15 cellular contexts compared by ENCODE assay signal in genomic region chr21:35559128-35559831, GRCh38.
A peak's percentile ranks its signal among the peaks of the same experiment; 100 is the strongest.
DNase-seq lines count a peak whose midpoint lies in the region; ATAC-seq, FAIRE-seq and TF ChIP-seq lines count a peak whose summit lies in the region.
"Had no signal": no experiment of that assay in that cellular context is flagged by ENCODE, and none has a peak within 500 bp of the region (broad histone marks: within the 10 kb centered on the region; RNA-seq: fewer than 3 reads in every experiment).

No MANE protein-coding gene starts in this region.

- H3K27me3 Mint-ChIP-seq in astrocyte (ENCODE audit: low read depth, unreplicated experiment) (no peaks in the 10 kb centered on the region), GM23338 (ENCODE audit: insufficient read depth, low read depth, poor library complexity) (no peaks in the 10 kb centered on the region)

- H3K4me1 Mint-ChIP-seq in astrocyte (ENCODE audit: low read depth, unreplicated experiment): peaks cover 37% of the 10 kb centered on the region
- peaks cover 8% of the 10 kb centered on the region for H3K4me1 Mint-ChIP-seq in GM23338

- no peaks in the 10 kb centered on the region for H4K20me1 ChIP-seq in astrocyte (ENCODE audit: insufficient read depth, low read length)
- no peaks in the 10 kb centered on the region for H4K20me1 ChIP-seq in GM23338 (replicated peaks; ENCODE audit: insufficient read depth)

- CTCF ChIA-PET in A673 (lab: Charles Lee): no interaction called here
- CTCF ChIA-PET in RWPE1 (lab: Yijun Ruan, JAX): interaction anchor here (0.6 kb wide), 1 partner anchor 18 kb away, joined by 4 read pairs; no protein-coding TSS in a partner anchor

- no peak for TF ChIP-seq CTCF in A673 (conservative IDR thresholded peaks at IDR 0.05; ENCODE audit: low read depth, low read length)
- TF ChIP-seq CTCF in HFF-Myc (IDR thresholded peaks at IDR 0.05; ENCODE audit: low read depth, low read length, missing control alignments): no peak
- no peak for TF ChIP-seq CTCF in astrocyte (IDR thresholded peaks at IDR 0.05; ENCODE audit: insufficient read depth, low read depth, low read length)
- TF ChIP-seq CTCF in GM23338 (conservative IDR thresholded peaks at IDR 0.05; ENCODE audit: low read depth in 2 of 2): no peak
- TF ChIP-seq CTCF in RWPE1 (conservative IDR thresholded peaks at IDR 0.05; ENCODE audit: low read depth): no peak

- H3K9me3 ChIP-seq in A673 (ENCODE audit: low read depth, low read length, poor library complexity, severe bottlenecking) (no peaks in the 10 kb centered on the region), astrocyte (ENCODE audit: insufficient read depth, low read depth, low read length) (no peaks in the 10 kb centered on the region)
- H3K9me3 ChIP-seq: A549 had no signal

- H2AFZ ChIP-seq in astrocyte (ENCODE audit: low read depth, low read length) (no peak overlapping the region), GM23338 (no peak overlapping the region)

- POLR2A ChIA-PET in A673 (lab: Charles Lee; ENCODE audit: low non-redundant PET) (no interaction called here), RWPE1 (lab: Yijun Ruan, JAX; ENCODE audit: low non-redundant PET) (no interaction called here)

- H3K27me3 ChIP-seq in A673 (replicated peaks; ENCODE audit: insufficient read depth, low read depth, low read length, poor library complexity) (no peaks in the 10 kb centered on the region), astrocyte (ENCODE audit: insufficient read depth, low read length) (no peaks in the 10 kb centered on the region), GM23338 (ENCODE audit: insufficient read depth) (no peaks in the 10 kb centered on the region)

- intact Hi-C loops in A673 (cut with micrococcal nuclease; ENCODE audit: unreplicated experiment): no loop called here

- no TSS peak for BruUV-seq in A673 (replicated peaks; lab: Mats Ljungman, UMichigan)

- peak overlapping the region; percentile 92 for H3K27ac Mint-ChIP-seq in astrocyte (ENCODE audit: unreplicated experiment)
- H3K27ac Mint-ChIP-seq in GM23338: no peak overlapping the region
- H3K27ac Mint-ChIP-seq: mesothelial cell of epicardium had no signal

- H3K4me1 ChIP-seq in A673 (ENCODE audit: insufficient read depth, low read length, poor library complexity, severe bottlenecking): no peaks in the 10 kb centered on the region
- H3K4me1 ChIP-seq in astrocyte (ENCODE audit: insufficient read depth, low read length): peaks cover 32% of the 10 kb centered on the region
- 0 out of 2 replicates have a peak, but pooled peaks cover 16% of the 10 kb centered on the region for H3K4me1 ChIP-seq in GM23338 (ENCODE audit: insufficient read depth)
- H3K4me1 ChIP-seq: A549 had no signal

- peak; percentile 80 for FAIRE-seq in astrocyte (lab: Jason Lieb, UNC)
- FAIRE-seq: A549 had no signal

- no peak overlapping the region for H3K27ac ChIP-seq in A673 (ENCODE audit: low read depth, low read length, poor library complexity, severe bottlenecking)
- H3K27ac ChIP-seq in astrocyte (ENCODE audit: low read depth, low read length): peak overlapping the region; percentile 93
- no peak overlapping the region for H3K27ac ChIP-seq in GM23338 (ENCODE audit: low read depth)
- H3K27ac ChIP-seq in RWPE1: no peak overlapping the region
- H3K27ac ChIP-seq: A549, KMS-11, SK-N-MC had no signal

- H3K9me2 ChIP-seq in GM23338 (ENCODE audit: insufficient read depth): peaks cover 12% of the 10 kb centered on the region; the same call in 1 of the 2 replicates

- H3K4me3 ChIP-seq in A673 (ENCODE audit: low read depth, low read length, poor library complexity, severe bottlenecking) (no peak overlapping the region), HFF-Myc (replicated peaks; ENCODE audit: low read depth, low read length) (no peak overlapping the region), astrocyte (ENCODE audit: insufficient read depth, low read depth, low read length) (no peak overlapping the region), GM23338 (no peak overlapping the region)
- H3K4me3 ChIP-seq: A549, SK-N-MC had no signal

- H3K4me3 Mint-ChIP-seq in astrocyte (ENCODE audit: unreplicated experiment) (no peak overlapping the region), GM23338 (no peak overlapping the region)
- H3K4me3 Mint-ChIP-seq: mesothelial cell of epicardium had no signal

- no peaks in the 10 kb centered on the region for H3K36me3 Mint-ChIP-seq in astrocyte (ENCODE audit: low read depth, unreplicated experiment)
- no peaks in the 10 kb centered on the region for H3K36me3 Mint-ChIP-seq in GM23338 (ENCODE audit: low read depth)
- H3K36me3 Mint-ChIP-seq: mesothelial cell of epicardium had no signal

- DNase-seq in A673 (ENCODE audit: low spot score) (peak; percentile 2), HFF-Myc (ENCODE audit: extremely low read depth, low read depth) (peak; percentile 81), astrocyte (ENCODE audit: low read depth) (peak; percentile 98), hepatic stellate cell (ENCODE audit: low spot score) (peak; percentile 90), GM23338 (ENCODE audit: low spot score) (no peak), NCI-H2196 (lab: John Stamatoyannopoulos, UW; ENCODE audit: unreplicated experiment) (no peak), RWPE1 (ENCODE audit: low spot score) (no peak)
- DNase-seq in stimulated activated CD8-positive, alpha-beta memory T cell treated with anti-CD3 and anti-CD28 coated beads, Interleukin-4, amount 100 ng/mL, for 48 hours: no peak
- DNase-seq: activated naive CD4-positive, alpha-beta T cell treated with anti-CD3 and anti-CD28 coated beads, Interleukin-2, amount 50 U/mL, for 16 hours; cortex of kidney; NCI-H2107 had no signal

- H3K36me3 ChIP-seq in A673 (ENCODE audit: insufficient read depth, low read length, poor library complexity, severe bottlenecking): no peaks in the 10 kb centered on the region
- H3K36me3 ChIP-seq in astrocyte (ENCODE audit: insufficient read depth, low read length): no peaks in the 10 kb centered on the region
- H3K36me3 ChIP-seq in GM23338 (ENCODE audit: insufficient read depth): no peaks in the 10 kb centered on the region

- ATAC-seq in GM23338: no peak
- ATAC-seq: A549 had no signal

- H3K79me2 ChIP-seq in astrocyte (ENCODE audit: insufficient read depth, low read length) (no peaks in the 10 kb centered on the region), GM23338 (replicated peaks; ENCODE audit: insufficient read depth) (no peaks in the 10 kb centered on the region)

- H3F3A ChIP-seq in GM23338 (replicated peaks; ENCODE audit: low read depth): no peaks in the 10 kb centered on the region

- H3K4me2 ChIP-seq in astrocyte (ENCODE audit: low read length) (peak overlapping the region; percentile 49), GM23338 (no peak overlapping the region)
- H3K4me2 ChIP-seq: A549, KMS-11 had no signal

- H3K9ac ChIP-seq in astrocyte (ENCODE audit: low read length): peak overlapping the region; percentile 75
- H3K9ac ChIP-seq: KMS-11 had no signal

- H3K9me3 Mint-ChIP-seq in astrocyte (ENCODE audit: unreplicated experiment) (no peaks in the 10 kb centered on the region), GM23338 (no peaks in the 10 kb centered on the region)

TF ChIP-seq in GM23338, 12 proteins besides CTCF, POLR2A, EP300 and RAD21 (continues in another document):
- TF ChIP-seq ZNF114 (CRISPR knock-in tag; IDR thresholded peaks at IDR 0.05) (no peak), POLR2AphosphoS5 (IDR thresholded peaks at IDR 0.05; ENCODE audit: low read depth) (no peak), CREB1 (CRISPR knock-in tag; IDR thresholded peaks at IDR 0.05; ENCODE audit: low read depth) (no peak), JUNB (IDR thresholded peaks at IDR 0.05; ENCODE audit: unreplicated experiment) (no peak)

Comparison
In these comparisons a context has a peak if more than half of its experiments do, and no peak if none do; other contexts are left out.
1. DNase-seq: peak in A673 (single experiment), HFF-Myc (single experiment), astrocyte (single experiment) and hepatic stellate cell (single experiment); none in GM23338 (single experiment), NCI-H2196 (single experiment), RWPE1 (single experiment) and stimulated activated CD8-positive, alpha-beta memory T cell treated with anti-CD3 and anti-CD28 coated beads, Interleukin-4, amount 100 ng/mL, for 48 hours (single experiment).